In the genomic region with DNA sequence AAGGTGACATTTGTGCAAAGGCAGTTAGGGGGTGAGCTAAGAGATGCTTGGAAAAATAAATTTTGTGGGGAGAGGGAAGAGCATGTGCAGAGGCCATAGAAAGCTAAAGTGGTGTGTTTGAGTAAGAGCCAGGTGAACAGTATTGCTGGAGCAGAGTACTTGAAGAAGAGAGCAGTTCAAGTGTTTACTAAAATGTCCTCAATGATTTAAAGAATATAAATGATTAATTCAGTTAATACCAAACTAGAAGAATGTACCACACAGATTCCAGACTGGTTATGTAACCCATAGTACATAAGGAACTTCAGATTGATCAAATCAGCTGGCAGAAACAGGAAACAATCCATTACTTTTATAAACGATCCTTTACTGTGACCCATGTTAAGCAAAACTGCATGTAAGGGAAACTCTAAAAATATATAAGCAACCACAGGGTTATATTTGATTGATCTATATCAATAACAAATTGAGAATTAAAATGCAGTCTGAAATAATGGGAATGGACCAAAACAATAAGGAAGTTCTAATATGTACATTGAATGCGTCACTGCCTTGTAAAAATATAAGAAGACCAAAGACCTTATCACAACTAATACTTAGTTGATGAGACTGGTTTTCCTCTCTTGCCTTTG, we compare ENCODE assay signal across 20 cellular contexts.
DNase-seq lines count a peak whose midpoint lies in the region; ATAC-seq, FAIRE-seq and TF ChIP-seq lines count a peak whose summit lies in the region.
"Had no signal": no experiment of that assay in that cellular context is flagged by ENCODE, and none has a peak within 500 bp of the region (broad histone marks: within the 10 kb centered on the region; RNA-seq: fewer than 3 reads in every experiment).

No MANE protein-coding gene starts in this region.

- H3K4me1 Mint-ChIP-seq in HFFc6 (ENCODE audit: low read depth): peaks cover 15% of the 10 kb centered on the region
- H3K4me1 Mint-ChIP-seq: brain had no signal

- in situ Hi-C loops in HepG2 (cut with HindIII; ENCODE audit: extremely low pct_ligation_motif_present, low pct_unique_long_range_greater_than_20kb): no loop called here

- ATAC-seq in A549 (peak; percentile 50 to 78; a peak in 4 of 6 replicates), HepG2 (no peak), HG03039 (IDR thresholded peaks at IDR 0.05; ENCODE audit: unreplicated experiment) (no peak), GM21526 (IDR thresholded peaks at IDR 0.05; ENCODE audit: low FRiP score, unreplicated experiment) (no peak), GM19324 (IDR thresholded peaks at IDR 0.05; ENCODE audit: low FRiP score, unreplicated experiment) (no peak)
- ATAC-seq: sciatic nerve had no signal

- peak overlapping the region; percentile 36; the same call in 1 of the 2 replicates for H3K27ac Mint-ChIP-seq in HFFc6
- H3K27ac Mint-ChIP-seq: activated naive CD4-positive, alpha-beta T cell treated with anti-CD3 and anti-CD28 coated beads for 36 hours; brain; CD4-positive, alpha-beta T cell had no signal

- H3K36me3 ChIP-seq in bronchial epithelial cell (ENCODE audit: control insufficient read depth, insufficient read depth, low read length) (no peaks in the 10 kb centered on the region), HepG2 (replicated peaks in 1 of 2; ENCODE audit: control insufficient read depth in 1 of 2, insufficient read depth in 2 of 2, low read length in 2 of 2) (peaks cover 1 to 8% of the 10 kb centered on the region in 2 experiments; a peak in 2 of 5 replicates)
- H3K36me3 ChIP-seq: esophagus squamous epithelium, HAP-1 had no signal

- H3K9me3 Mint-ChIP-seq in HFFc6: no peaks in the 10 kb centered on the region
- H3K9me3 Mint-ChIP-seq: activated naive CD4-positive, alpha-beta T cell treated with anti-CD3 and anti-CD28 coated beads for 36 hours; CD4-positive, alpha-beta T cell had no signal

- no peaks in the 10 kb centered on the region for H3K79me2 ChIP-seq in HepG2 (ENCODE audit: insufficient read depth, low read length)

- H2AFZ ChIP-seq in HepG2 (ENCODE audit: low read length): no peak overlapping the region
- H2AFZ ChIP-seq: PC-9 had no signal

- TF ChIP-seq RAD21 in A549 (conservative IDR thresholded peaks at IDR 0.05 in 1 of 2, IDR thresholded peaks at IDR 0.05 in 1 of 2) (no peak), HepG2 (CRISPR knock-in tag; IDR thresholded peaks at IDR 0.05) (no peak)

- CTCF ChIA-PET in A549 (lab: Yijun Ruan, JAX): interaction anchor here (1.5 to 2.5 kb wide), 2 partner anchors 67 to 85 kb away, joined by 3 to 10 read pairs; no protein-coding TSS in a partner anchor
- CTCF ChIA-PET in HepG2 (lab: Yijun Ruan, JAX; ENCODE audit: low intra/inter-chr PET ratio, low total read pairs): no interaction called here

- no peaks in the 10 kb centered on the region for H3K9me3 ChIP-seq in A549
- no peaks in the 10 kb centered on the region for H3K9me3 ChIP-seq in HepG2 (ENCODE audit: low read length)
- H3K9me3 ChIP-seq: esophagus squamous epithelium, HAP-1 had no signal

- no peaks in the 10 kb centered on the region for H4K20me1 ChIP-seq in HepG2 (ENCODE audit: insufficient read depth, low read length)

- TF ChIP-seq POLR2A in A549 (IDR thresholded peaks at IDR 0.05; ENCODE audit: low read length) (no peak), HepG2 (IDR thresholded peaks at IDR 0.05; ENCODE audit: insufficient read depth in 1 of 2, low read depth in 2 of 2, low read length in 2 of 2) (no peak)

- POLR2A ChIA-PET in A549 (lab: Yijun Ruan, JAX): no interaction called here
- POLR2A ChIA-PET in HepG2 (lab: Yijun Ruan, JAX): no interaction called here

- H3K4me3 ChIP-seq in A549 (no peak overlapping the region), bronchial epithelial cell (ENCODE audit: low read depth, low read length) (no peak overlapping the region), HepG2 (replicated peaks in 1 of 3; ENCODE audit: insufficient read depth in 1 of 3, low read depth in 2 of 3, low read length in 3 of 3) (no peak overlapping the region)
- H3K4me3 ChIP-seq: esophagus squamous epithelium, HAP-1, PC-9 had no signal

- no peaks in the 10 kb centered on the region for H3K36me3 Mint-ChIP-seq in HFFc6 (ENCODE audit: low read depth)

- no peak overlapping the region for H3K9ac ChIP-seq in HepG2 (ENCODE audit: insufficient read depth, low read depth, low read length)

- TF ChIP-seq EP300 in A549 (IDR thresholded peaks at IDR 0.05) (no peak), HepG2 (IDR thresholded peaks at IDR 0.05; ENCODE audit: low read depth in 2 of 2, low read length in 2 of 2) (no peak), HepG2 (CRISPR knock-in tag; IDR thresholded peaks at IDR 0.05; ENCODE audit: borderline replicate concordance) (no peak)

- H3K4me1 ChIP-seq in A549: peaks cover 27% of the 10 kb centered on the region
- peaks cover 11% of the 10 kb centered on the region for H3K4me1 ChIP-seq in HepG2 (ENCODE audit: insufficient read depth, low read length)
- H3K4me1 ChIP-seq: esophagus squamous epithelium, HAP-1 had no signal

- no peaks in the 10 kb centered on the region for H3K27me3 Mint-ChIP-seq in HFFc6 (ENCODE audit: insufficient read depth)
- H3K27me3 Mint-ChIP-seq: brain; CD4-positive, alpha-beta T cell had no signal

- H3K27ac ChIP-seq in A549 (peak overlapping the region; percentile 34 to 53; a peak in 2 of 6 replicates), HepG2 (ENCODE audit: extremely low read length, insufficient read depth, low read length) (no peak overlapping the region)
- H3K27ac ChIP-seq: esophagus squamous epithelium, PC-9 had no signal

- BruUV-seq in HepG2 (replicated peaks; lab: Mats Ljungman, UMichigan): no TSS peak

- TF ChIP-seq CTCF in A549 (IDR thresholded peaks at IDR 0.05) (no peak), HFFc6 (IDR thresholded peaks at IDR 0.05) (no peak), bronchial epithelial cell (IDR thresholded peaks at IDR 0.05; ENCODE audit: insufficient read depth, low read length, severe bottlenecking) (no peak), HepG2 (CRISPR knock-in tag; IDR thresholded peaks at IDR 0.05) (no peak)

- no peaks in the 10 kb centered on the region for H3K27me3 ChIP-seq in bronchial epithelial cell (ENCODE audit: control insufficient read depth, insufficient read depth, low read length)
- H3K27me3 ChIP-seq in HepG2 (ENCODE audit: control insufficient read depth in 1 of 2, insufficient read depth in 2 of 2, low read length in 2 of 2): no peaks in the 10 kb centered on the region
- H3K27me3 ChIP-seq: esophagus squamous epithelium had no signal

- DNase-seq in A549 (ENCODE audit: low read depth in 1 of 2, low spot score in 1 of 2) (peak; percentile 6 to 57), HFFc6 (no peak), bronchial epithelial cell (ENCODE audit: low read depth) (peak; percentile 14), HepG2 (ENCODE audit: low spot score) (peak; percentile 12)
- no peak for DNase-seq in stimulated activated naive CD4-positive, alpha-beta T cell (lab: John Stamatoyannopoulos, UW)
- DNase-seq: activated naive CD4-positive, alpha-beta T cell treated with anti-CD3 and anti-CD28 coated beads for 36 hours; activated T-cell treated with anti-CD3 and anti-CD28 coated beads, Interleukin-2, amount 50 U/mL, for 1 hour; CD4-positive, alpha-beta T cell; esophagus squamous epithelium; glutamatergic neuron; NCI-H1436; PC-9; stimulated activated CD4-positive, alpha-beta T cell treated with anti-CD3 and anti-CD28 coated beads, Interleukin-2, amount 100 ng/mL, for 24 hours had no signal

- H3K4me3 Mint-ChIP-seq in HFFc6: no peak overlapping the region
- H3K4me3 Mint-ChIP-seq: activated naive CD4-positive, alpha-beta T cell treated with anti-CD3 and anti-CD28 coated beads for 36 hours; brain; CD4-positive, alpha-beta T cell had no signal

- WGBS in A549 (ENCODE audit: missing lambda C conversion rate): 20% methylated on average over 2 of the region's 2 CpGs
- 72% methylated on average over 2 of the region's 2 CpGs for WGBS in HepG2 (ENCODE audit: low lambda C conversion rate)

- intact Hi-C loops in HepG2 (cut with micrococcal nuclease; ENCODE audit: unreplicated experiment): no loop called here

- FAIRE-seq in A549 (lab: Jason Lieb, UNC) (no peak), bronchial epithelial cell (lab: Jason Lieb, UNC) (no peak), HepG2 (lab: Jason Lieb, UNC) (no peak)
- FAIRE-seq: HTR-8/SVneo had no signal

- H3K4me2 ChIP-seq in A549: peak overlapping the region; percentile 60
- no peak overlapping the region for H3K4me2 ChIP-seq in HepG2 (ENCODE audit: low read depth, low read length)
- H3K4me2 ChIP-seq: PC-9 had no signal

TF ChIP-seq in A549, 52 proteins besides CTCF, POLR2A, EP300 and RAD21 (continues in another document):
- TF ChIP-seq, protein P1, sequence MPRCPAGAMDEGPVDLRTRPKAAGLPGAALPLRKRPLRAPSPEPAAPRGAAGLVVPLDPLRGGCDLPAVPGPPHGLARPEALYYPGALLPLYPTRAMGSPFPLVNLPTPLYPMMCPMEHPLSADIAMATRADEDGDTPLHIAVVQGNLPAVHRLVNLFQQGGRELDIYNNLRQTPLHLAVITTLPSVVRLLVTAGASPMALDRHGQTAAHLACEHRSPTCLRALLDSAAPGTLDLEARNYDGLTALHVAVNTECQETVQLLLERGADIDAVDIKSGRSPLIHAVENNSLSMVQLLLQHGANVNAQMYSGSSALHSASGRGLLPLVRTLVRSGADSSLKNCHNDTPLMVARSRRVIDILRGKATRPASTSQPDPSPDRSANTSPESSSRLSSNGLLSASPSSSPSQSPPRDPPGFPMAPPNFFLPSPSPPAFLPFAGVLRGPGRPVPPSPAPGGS (IDR thresholded peaks at IDR 0.05): no peak
- TF ChIP-seq BHLHE40 (IDR thresholded peaks at IDR 0.05; ENCODE audit: low read depth, low read length) (no peak), NFE2L2 (conservative IDR thresholded peaks at IDR 0.05; ENCODE audit: low read length) (no peak), JUNB (IDR thresholded peaks at IDR 0.05) (no peak)

TF ChIP-seq in HepG2, 621 proteins besides CTCF, POLR2A, EP300 and RAD21:
- TF ChIP-seq ZNF639 (CRISPR knock-in tag; conservative IDR thresholded peaks at IDR 0.05) (no peak), HMG20A (CRISPR knock-in tag; IDR thresholded peaks at IDR 0.05; ENCODE audit: borderline replicate concordance) (0 out of 2 replicates have a peak, but pooled peaks have one; percentile 17), CENPX (CRISPR knock-in tag; IDR thresholded peaks at IDR 0.05) (no peak)

Comparison
In these comparisons a context has a peak if more than half of its experiments do, and no peak if none do; other contexts are left out.
1. ATAC-seq: peak in A549 (2 of 2); none in HepG2 (single experiment), HG03039 (single experiment), GM21526 (single experiment) and GM19324 (single experiment).
2. DNase-seq: peak in A549 (2 of 2), bronchial epithelial cell (single experiment) and HepG2 (single experiment); none in HFFc6 (single experiment) and stimulated activated naive CD4-positive, alpha-beta T cell (0 of 6).